ENCODE assay signal across 11 cellular contexts in genomic region chr10:12708921-12709320, GRCh38.
DNase-seq lines count a peak whose midpoint lies in the region; ATAC-seq, FAIRE-seq and TF ChIP-seq lines count a peak whose summit lies in the region.
"Had no signal": no experiment of that assay in that cellular context is flagged by ENCODE, and none has a peak within 500 bp of the region (broad histone marks: within the 10 kb centered on the region; RNA-seq: fewer than 3 reads in every experiment).

No MANE protein-coding gene starts in this region.

- H3K9ac ChIP-seq in K562 (ENCODE audit: insufficient read depth in 1 of 2, low read depth in 2 of 2, low read length in 2 of 2), result no peak overlapping the region
- H3K9ac ChIP-seq: parathyroid adenoma had no signal

- no peaks in the 10 kb centered on the region for H3K79me2 ChIP-seq in K562 (ENCODE audit: control insufficient read depth, insufficient read depth, low read length)
- H3K79me2 ChIP-seq: parathyroid adenoma had no signal

- no peak for FAIRE-seq in K562 (lab: Jason Lieb, UNC)

- H3K4me1 ChIP-seq in A673 (ENCODE audit: insufficient read depth, low read length, poor library complexity, severe bottlenecking) (peaks cover 58% of the 10 kb centered on the region), K562 (replicated peaks in 1 of 2; ENCODE audit: control insufficient read depth in 2 of 2, insufficient read depth in 2 of 2, low read length in 2 of 2) (no peaks in the 10 kb centered on the region), mucosa of descending colon (ENCODE audit: low read depth) (peaks cover 8% of the 10 kb centered on the region), upper lobe of right lung (peaks cover 35% of the 10 kb centered on the region)
- H3K4me1 ChIP-seq: parathyroid adenoma had no signal

- in situ Hi-C loops in K562 (cut with MboI), result loop anchor here (25.0 kb wide), 1 partner anchor 922 kb away; no protein-coding TSS in a partner anchor

- H3K9me1 ChIP-seq in K562 (ENCODE audit: control insufficient read depth, insufficient read depth, low read length), result no peaks in the 10 kb centered on the region

- ATAC-seq in K562, result no peak
- ATAC-seq in mucosa of descending colon, result peak; percentile 8
- no peak for ATAC-seq in upper lobe of right lung

- CTCF ChIA-PET in A673 (lab: Charles Lee), result interaction anchor here (3.0 kb wide), 1 partner anchor 444 kb away, joined by 8 read pairs; no protein-coding TSS in a partner anchor
- CTCF ChIA-PET in K562 (lab: Yijun Ruan, JAX; ENCODE audit: low intra/inter-chr PET ratio), result no interaction called here
- CTCF ChIA-PET in GM10248 (lab: Yijun Ruan, JAX), result interaction anchor here (0.6 to 6.9 kb wide), 9 partner anchors 9 to 495 kb away, joined by 3 to 67 read pairs (median 5); no protein-coding TSS in a partner anchor

- H3K27me3 ChIP-seq in A673 (replicated peaks; ENCODE audit: insufficient read depth, low read depth, low read length, poor library complexity) (no peaks in the 10 kb centered on the region), K562 (ENCODE audit: control insufficient read depth in 2 of 2, insufficient read depth in 2 of 2, low read length in 2 of 2) (peaks cover 0 to 4% of the 10 kb centered on the region in 2 experiments; a peak in 1 of 5 replicates), upper lobe of right lung (no peaks in the 10 kb centered on the region)

- no peak for DNase-seq in A673 (ENCODE audit: low spot score)
- peak; percentile 38 for DNase-seq in LoVo (ENCODE audit: low spot score)
- no peak for DNase-seq in K562 (ENCODE audit: extremely low read depth in 1 of 4, low spot score in 3 of 4)
- DNase-seq in mucosa of descending colon, result no peak
- DNase-seq in NCI-H187 treated with DMSO at 0.1 percent for 48 hours (lab: John Stamatoyannopoulos, UW), result no peak
- DNase-seq in upper lobe of right lung, result no peak
- DNase-seq in NCI-H1105 (lab: John Stamatoyannopoulos, UW), result no peak
- DNase-seq in GM10248 (ENCODE audit: extremely low spot score), result no peak
- DNase-seq: COR-L47, KBM-7 had no signal

- H3K27ac ChIP-seq in A673 (ENCODE audit: low read depth, low read length, poor library complexity, severe bottlenecking), result peak overlapping the region; percentile 88
- no peak overlapping the region for H3K27ac ChIP-seq in K562 (ENCODE audit: extremely low read depth, low read depth, low read length)
- no peak overlapping the region for H3K27ac ChIP-seq in upper lobe of right lung
- H3K27ac ChIP-seq: parathyroid adenoma had no signal

- no peak for TF ChIP-seq EP300 in K562 (IDR thresholded peaks at IDR 0.05; ENCODE audit: low read length)

- no peak overlapping the region for H3K4me3 ChIP-seq in A673 (ENCODE audit: low read depth, low read length, poor library complexity, severe bottlenecking)
- no peak overlapping the region for H3K4me3 ChIP-seq in K562
- no peak overlapping the region for H3K4me3 ChIP-seq in mucosa of descending colon
- H3K4me3 ChIP-seq in upper lobe of right lung, result no peak overlapping the region

- H3K9me3 ChIP-seq in A673 (ENCODE audit: low read depth, low read length, poor library complexity, severe bottlenecking) (no peaks in the 10 kb centered on the region), K562 (replicated peaks; ENCODE audit: control insufficient read depth, insufficient read depth, low read depth, low read length) (no peaks in the 10 kb centered on the region), mucosa of descending colon (no peaks in the 10 kb centered on the region), upper lobe of right lung (no peaks in the 10 kb centered on the region)

- no peaks in the 10 kb centered on the region for H3K36me3 ChIP-seq in A673 (ENCODE audit: insufficient read depth, low read length, poor library complexity, severe bottlenecking)
- H3K36me3 ChIP-seq in K562 (ENCODE audit: control insufficient read depth, insufficient read depth, low read length), result no peaks in the 10 kb centered on the region
- no peaks in the 10 kb centered on the region for H3K36me3 ChIP-seq in mucosa of descending colon (ENCODE audit: low read depth)
- no peaks in the 10 kb centered on the region for H3K36me3 ChIP-seq in upper lobe of right lung

- TF ChIP-seq CTCF in A673 (conservative IDR thresholded peaks at IDR 0.05; ENCODE audit: low read depth, low read length) (no peak), K562 (IDR thresholded peaks at IDR 0.05 in 2 of 3, conservative IDR thresholded peaks at IDR 0.05 in 1 of 3; ENCODE audit: insufficient read depth in 2 of 3, low read depth in 1 of 3, low read length in 3 of 3) (no peak), mucosa of descending colon (IDR thresholded peaks at IDR 0.05) (no peak), upper lobe of right lung (IDR thresholded peaks at IDR 0.05) (no peak), GM10248 (IDR thresholded peaks at IDR 0.05; ENCODE audit: control extremely low read depth, extremely low read depth, low read depth, missing control alignments) (no peak)

- BruUV-seq in A673 (replicated peaks; lab: Mats Ljungman, UMichigan), result no TSS peak
- no TSS peak for BruUV-seq in K562 (replicated peaks; lab: Mats Ljungman, UMichigan)

- intact Hi-C loops in A673 (cut with micrococcal nuclease; ENCODE audit: unreplicated experiment), result loop anchor here (10.0 kb wide), 1 partner anchor 364 kb away; the partner anchor contains the start of gene CAMK1D
- intact Hi-C loops in K562 (cut with micrococcal nuclease), result no loop called here
- intact Hi-C loops in mucosa of descending colon (cut with DNase I, micrococcal nuclease), result no loop called here
- intact Hi-C loops in upper lobe of right lung (cut with DNase I), result no loop called here

- H2AFZ ChIP-seq in K562 (ENCODE audit: low read depth, low read length), result no peak overlapping the region
- H2AFZ ChIP-seq: parathyroid adenoma had no signal

- no peak for TF ChIP-seq RAD21 in K562 (CRISPR knock-in tag; conservative IDR thresholded peaks at IDR 0.05 in 1 of 2, IDR thresholded peaks at IDR 0.05 in 1 of 2)

- POLR2A ChIA-PET in A673 (lab: Charles Lee; ENCODE audit: low non-redundant PET), result no interaction called here
- POLR2A ChIA-PET in K562 (lab: Yijun Ruan, JAX), result no interaction called here
- POLR2A ChIA-PET in GM10248 (lab: Yijun Ruan, JAX), result interaction anchor here (0.6 kb wide), 1 partner anchor 474 kb away, joined by 4 read pairs; no protein-coding TSS in a partner anchor

- no peaks in the 10 kb centered on the region for H4K20me1 ChIP-seq in K562 (replicated peaks; ENCODE audit: control insufficient read depth, insufficient read depth, low read length)

- no peak for TF ChIP-seq POLR2A in K562 (conservative IDR thresholded peaks at IDR 0.05)

- no peak overlapping the region for H3K4me2 ChIP-seq in K562 (ENCODE audit: insufficient read depth, low read length)

- 2% methylated on average over 8 of the region's 8 CpGs for WGBS in K562 (ENCODE audit: insufficient coverage, low coverage, missing lambda C conversion rate)

TF ChIP-seq in K562, 482 proteins besides CTCF, POLR2A, EP300 and RAD21:
- TF ChIP-seq TAF15 (IDR thresholded peaks at IDR 0.05; ENCODE audit: low read depth, low read length), result no peak
- TF ChIP-seq, protein P1, sequence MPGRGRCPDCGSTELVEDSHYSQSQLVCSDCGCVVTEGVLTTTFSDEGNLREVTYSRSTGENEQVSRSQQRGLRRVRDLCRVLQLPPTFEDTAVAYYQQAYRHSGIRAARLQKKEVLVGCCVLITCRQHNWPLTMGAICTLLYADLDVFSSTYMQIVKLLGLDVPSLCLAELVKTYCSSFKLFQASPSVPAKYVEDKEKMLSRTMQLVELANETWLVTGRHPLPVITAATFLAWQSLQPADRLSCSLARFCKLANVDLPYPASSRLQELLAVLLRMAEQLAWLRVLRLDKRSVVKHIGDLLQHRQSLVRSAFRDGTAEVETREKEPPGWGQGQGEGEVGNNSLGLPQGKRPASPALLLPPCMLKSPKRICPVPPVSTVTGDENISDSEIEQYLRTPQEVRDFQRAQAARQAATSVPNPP (IDR thresholded peaks at IDR 0.05; ENCODE audit: borderline replicate concordance, insufficient read depth, insufficient read length), result no peak
- TF ChIP-seq JUND (IDR thresholded peaks at IDR 0.05; ENCODE audit: borderline replicate concordance, low read depth, low read length), result 0 out of 2 replicates have a peak, but pooled peaks have one; percentile 5
- no peak for TF ChIP-seq JUND (tag; IDR thresholded peaks at IDR 0.05; ENCODE audit: borderline replicate concordance, low read depth, low read length)
- TF ChIP-seq FOSL1 (tag; conservative IDR thresholded peaks at IDR 0.05), result peak; percentile 41; the same call in 1 of the 2 replicates
- no peak for TF ChIP-seq HDAC8 (tag; IDR thresholded peaks at IDR 0.05)
- TF ChIP-seq, protein P2, sequence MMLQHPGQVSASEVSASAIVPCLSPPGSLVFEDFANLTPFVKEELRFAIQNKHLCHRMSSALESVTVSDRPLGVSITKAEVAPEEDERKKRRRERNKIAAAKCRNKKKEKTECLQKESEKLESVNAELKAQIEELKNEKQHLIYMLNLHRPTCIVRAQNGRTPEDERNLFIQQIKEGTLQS (IDR thresholded peaks at IDR 0.05), result peak; percentile 23; the same call in 1 of the 2 replicates
- TF ChIP-seq, protein P2 (CRISPR knock-in tag; conservative IDR thresholded peaks at IDR 0.05), result no peak
- TF ChIP-seq ZNF41 (CRISPR knock-in tag; conservative IDR thresholded peaks at IDR 0.05), result no peak
TF ChIP-seq in K562: peak in this region for 3.
